1 cellular context compared by ENCODE assay signal in the genomic region with DNA sequence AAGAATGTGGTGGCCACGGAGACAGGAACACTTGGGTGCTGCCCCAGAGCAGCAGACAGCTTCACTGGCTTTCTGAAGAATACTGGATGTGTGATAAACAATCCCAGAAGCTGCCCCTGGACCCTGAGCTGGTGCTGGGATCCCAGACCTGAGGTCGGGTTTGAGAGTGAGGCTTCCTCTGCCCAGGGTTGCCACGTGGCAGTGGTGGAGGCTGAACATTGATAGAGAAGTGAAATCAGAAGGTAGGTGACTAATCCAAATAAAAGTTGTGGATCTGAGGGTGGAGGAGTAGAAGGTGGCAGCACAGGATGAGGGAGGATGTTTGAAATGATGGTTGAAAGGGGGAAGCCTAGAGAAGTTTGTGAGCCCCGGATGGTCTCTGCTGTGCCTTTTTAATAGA.
TF ChIP-seq lines count a peak whose summit lies in the region.

No MANE protein-coding gene starts in this region.

TF ChIP-seq in GM12878, 131 proteins besides CTCF, POLR2A, EP300 and RAD21:
- TF ChIP-seq SUZ12 (IDR thresholded peaks at IDR 0.05; ENCODE audit: unreplicated experiment) (no peak), NR2C2 (IDR thresholded peaks at IDR 0.05; ENCODE audit: borderline replicate concordance, control insufficient read depth, insufficient read length, low read depth) (no peak), WRNIP1 (IDR thresholded peaks at IDR 0.05; ENCODE audit: borderline replicate concordance, low read depth, low read length) (no peak), FOS (IDR thresholded peaks at IDR 0.05; ENCODE audit: borderline replicate concordance, extremely low read depth, insufficient read length) (no peak), DPF2 (IDR thresholded peaks at IDR 0.05) (no peak), SMAD5 (IDR thresholded peaks at IDR 0.05; ENCODE audit: low read depth) (no peak), MTA2 (IDR thresholded peaks at IDR 0.05; ENCODE audit: low read depth) (no peak), CREM (IDR thresholded peaks at IDR 0.05; ENCODE audit: low read depth) (no peak), ZNF207 (IDR thresholded peaks at IDR 0.05; ENCODE audit: borderline replicate concordance) (no peak), BRCA1 (IDR thresholded peaks at IDR 0.05; ENCODE audit: low read depth, low read length) (no peak), ATF7 (IDR thresholded peaks at IDR 0.05; ENCODE audit: low read depth) (no peak), GATAD2B (conservative IDR thresholded peaks at IDR 0.05; ENCODE audit: low read depth) (no peak), TARDBP (IDR thresholded peaks at IDR 0.05; ENCODE audit: borderline replicate concordance) (no peak), NBN (IDR thresholded peaks at IDR 0.05) (no peak), HCFC1 (IDR thresholded peaks at IDR 0.05; ENCODE audit: low read length) (no peak)
TF ChIP-seq in GM12878: peak in this region for 0.
